12 cellular contexts compared by ENCODE assay signal in the genomic region with DNA sequence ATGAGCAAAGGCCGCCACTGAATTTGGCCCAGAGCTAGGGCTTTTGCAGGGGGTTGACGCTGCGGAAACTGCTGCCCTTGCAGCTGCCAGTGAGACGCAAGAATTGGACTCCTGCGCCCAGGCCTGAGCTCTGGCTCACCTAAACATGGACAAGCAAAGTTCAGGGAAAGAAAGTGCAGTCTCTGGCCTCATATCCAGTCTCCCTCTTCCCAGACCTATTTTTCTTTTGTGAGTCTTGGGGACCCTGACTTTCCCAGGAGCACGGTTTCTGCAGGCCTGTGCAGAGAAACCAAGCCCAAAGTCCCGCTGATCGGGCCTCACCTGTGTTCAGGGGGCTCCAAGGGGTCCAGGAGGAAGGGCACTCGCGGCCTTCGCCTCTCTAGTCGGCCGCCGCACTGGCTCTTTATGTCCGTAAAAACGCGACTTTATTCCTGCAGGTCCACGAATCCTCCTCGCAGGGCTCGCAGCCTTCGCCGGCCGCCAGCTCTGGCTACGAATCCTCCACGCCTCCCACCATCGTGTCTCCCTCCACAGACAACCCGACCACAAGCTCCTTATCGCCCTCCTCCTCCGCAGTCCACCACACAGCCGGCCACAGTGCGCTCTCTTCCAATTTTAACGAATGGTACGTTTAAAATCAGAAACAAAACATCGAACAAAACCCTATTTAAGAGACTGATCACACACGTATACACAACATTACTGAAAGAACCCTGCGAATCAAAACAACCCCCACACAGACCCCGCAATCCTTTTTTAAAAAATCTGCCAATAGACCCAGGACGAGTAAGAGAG. TPM values are rescaled to one million over a fixed set of nuclear protein-coding genes. Genes with fewer than 3 reads are reported as not detected.
DNase-seq lines count a peak whose midpoint lies in the region; ATAC-seq and TF ChIP-seq lines count a peak whose summit lies in the region.
"Had no signal": no experiment of that assay in that cellular context is flagged by ENCODE, and none has a peak within 500 bp of the region (broad histone marks: within the 10 kb centered on the region; RNA-seq: fewer than 3 reads in every experiment).

No MANE protein-coding gene starts in this region.

- no peak overlapping the region for H3K14ac ChIP-seq in neuronal stem cell (ENCODE audit: low read length)

- no peak overlapping the region for H4K91ac ChIP-seq in neuronal stem cell (ENCODE audit: low read depth, low read length, poor library complexity)

- H2BK120ac ChIP-seq in neuronal stem cell (ENCODE audit: low read depth, low read length), result no peak overlapping the region

- H3K27me3 Mint-ChIP-seq in Calu3 (ENCODE audit: unreplicated experiment) (no peaks in the 10 kb centered on the region), T-cell (peaks cover 70 to 77% of the 10 kb centered on the region in 2 donors), endothelial cell (ENCODE audit: unreplicated experiment) (peaks cover 46% of the 10 kb centered on the region)

- no peak overlapping the region for H3K4ac ChIP-seq in neuronal stem cell (ENCODE audit: low read length)

- no CpG with 5 or more reads among the region's 38 CpGs for WGBS in neuronal stem cell (ENCODE audit: extremely low coverage in 2 of 2, insufficient read length in 2 of 2, insufficient replicate concordance in 1 of 2), 2 donors
- WGBS in esophagus squamous epithelium, 2 donors, result 9 to 13% methylated on average over 13 to 36 of the region's 38 CpGs

- H3K18ac ChIP-seq in neuronal stem cell (ENCODE audit: low read length), result peak overlapping the region; percentile 56

- POLR2A ChIA-PET in T-cell (lab: Charles Lee), result no interaction called here

- H3K79me1 ChIP-seq in neuronal stem cell (ENCODE audit: low read depth, low read length), result peaks cover 11% of the 10 kb centered on the region

- no peak overlapping the region for H2BK12ac ChIP-seq in neuronal stem cell (ENCODE audit: low read length)

- H3K4me3 Mint-ChIP-seq in Calu3 (ENCODE audit: low read depth, unreplicated experiment) (peak overlapping the region; percentile 80), T-cell (peak overlapping the region; percentile 52 to 79 (median 52)), endothelial cell (ENCODE audit: unreplicated experiment) (peak overlapping the region; percentile 35)

- no peak overlapping the region for H3K23ac ChIP-seq in neuronal stem cell (ENCODE audit: low read depth, low read length, poor library complexity)

- peaks cover 0 to 13% of the 10 kb centered on the region in 2 donors for H3K9me3 ChIP-seq in neuronal stem cell (replicated peaks in 1 of 2; ENCODE audit: control insufficient read depth in 2 of 2, insufficient read depth in 1 of 2, low read depth in 1 of 2, low read length in 2 of 2)
- peaks cover 0 to 41% (median 23%) of the 10 kb centered on the region in 3 donors for H3K9me3 ChIP-seq in esophagus squamous epithelium

- peaks cover 8% of the 10 kb centered on the region for H3K4me1 Mint-ChIP-seq in Calu3 (ENCODE audit: low read depth, unreplicated experiment)
- peaks cover 35 to 41% (median 39%) of the 10 kb centered on the region in 3 donors for H3K4me1 Mint-ChIP-seq in T-cell
- peaks cover 38% of the 10 kb centered on the region for H3K4me1 Mint-ChIP-seq in endothelial cell (ENCODE audit: unreplicated experiment)

- peaks cover under 1 to 70% (median 21%) of the 10 kb centered on the region in 3 experiments for H3K27me3 ChIP-seq in neuronal stem cell (ENCODE audit: control insufficient read depth in 3 of 3, insufficient read depth in 3 of 3, low read depth in 1 of 3, low read length in 3 of 3)
- H3K27me3 ChIP-seq in esophagus squamous epithelium, result peaks cover 21 to 100% (median 57%) of the 10 kb centered on the region in 4 donors

- peak overlapping the region; percentile 56 for H2AK5ac ChIP-seq in neuronal stem cell (ENCODE audit: low read depth, low read length)

- TF ChIP-seq CTCF in Calu3 (IDR thresholded peaks at IDR 0.05; ENCODE audit: unreplicated experiment) (no peak), endothelial cell (IDR thresholded peaks at IDR 0.05; ENCODE audit: unreplicated experiment) (no peak), esophagus squamous epithelium (IDR thresholded peaks at IDR 0.05) (no peak)

- H3K27ac Mint-ChIP-seq in Calu3 (ENCODE audit: unreplicated experiment), result peak overlapping the region; percentile 74
- H3K27ac Mint-ChIP-seq in T-cell, result peak overlapping the region in 1 of 2 donors; percentile 43
- no peak overlapping the region for H3K27ac Mint-ChIP-seq in endothelial cell (ENCODE audit: unreplicated experiment)

- no peak overlapping the region for H2BK15ac ChIP-seq in neuronal stem cell (ENCODE audit: low read length)

- CTCF ChIA-PET in Calu3 (lab: Charles Lee) (no interaction called here), T-cell (lab: Charles Lee) (interaction anchor here in 1 of 2 donors (0.7 kb wide), 1 partner anchor 1113 kb away, joined by 3 read pairs; no protein-coding TSS in a partner anchor)

- peaks cover 7% of the 10 kb centered on the region for H3K36me3 Mint-ChIP-seq in Calu3 (ENCODE audit: insufficient read depth, unreplicated experiment)
- no peaks in the 10 kb centered on the region for H3K36me3 Mint-ChIP-seq in T-cell
- H3K36me3 Mint-ChIP-seq in endothelial cell (ENCODE audit: low read depth, unreplicated experiment), result no peaks in the 10 kb centered on the region

- no peak overlapping the region for H2AFZ ChIP-seq in neuronal stem cell (ENCODE audit: low read length)

- intact Hi-C loops in Calu3 (cut with micrococcal nuclease; ENCODE audit: unreplicated experiment), result no loop called here
- intact Hi-C loops in esophagus squamous epithelium (cut with DNase I), result no loop called here

- H2BK5ac ChIP-seq in neuronal stem cell (ENCODE audit: low read length), result no peak overlapping the region

- DNase-seq in Calu3 (no peak), T-cell (no peak), endothelial cell (ENCODE audit: low spot score) (peak; percentile 11), neuronal stem cell (ENCODE audit: low spot score) (peak; percentile 48), SIG-M5 (lab: John Stamatoyannopoulos, UW) (no peak), esophagus squamous epithelium (lab: John Stamatoyannopoulos, UW) (no peak), nucleus accumbens (lab: John Stamatoyannopoulos, UW) (no peak), SHP77 treated with DMSO at 0.1 percent for 48 hours (lab: John Stamatoyannopoulos, UW) (no peak)
- DNase-seq: GDM1; kidney glomerular epithelial cell; stimulated activated CD4-positive, alpha-beta T cell treated with anti-CD3 and anti-CD28 coated beads, Interleukin-4, amount 100 ng/mL, for 1 hour had no signal

- no peak overlapping the region for H3K27ac ChIP-seq in neuronal stem cell (replicated peaks; ENCODE audit: low read length)
- no peak overlapping the region for H3K27ac ChIP-seq in esophagus squamous epithelium
- H3K27ac ChIP-seq: SK-N-MC had no signal

- peak overlapping the region; percentile 53 for H3K9ac ChIP-seq in neuronal stem cell (ENCODE audit: low read depth, low read length, poor library complexity)

- H3K4me1 ChIP-seq in neuronal stem cell (ENCODE audit: control insufficient read depth in 2 of 2, insufficient read depth in 1 of 2, low read depth in 1 of 2, low read length in 2 of 2), result peaks cover 0 to 20% of the 10 kb centered on the region in 2 donors
- H3K4me1 ChIP-seq in esophagus squamous epithelium, result peaks cover 18 to 51% (median 31%) of the 10 kb centered on the region in 3 donors

- H4K8ac ChIP-seq in neuronal stem cell (ENCODE audit: low read depth, low read length), result no peak overlapping the region

- H3K9me3 Mint-ChIP-seq in Calu3 (ENCODE audit: low read depth, unreplicated experiment) (peaks cover 13% of the 10 kb centered on the region), T-cell (peaks cover 0 to 14% (median 1%) of the 10 kb centered on the region in 3 donors), endothelial cell (ENCODE audit: unreplicated experiment) (no peaks in the 10 kb centered on the region)

- H3K36me3 ChIP-seq in neuronal stem cell (replicated peaks in 1 of 2; ENCODE audit: control insufficient read depth in 2 of 2, insufficient read depth in 2 of 2, low read length in 2 of 2) (peaks cover 0 to 39% of the 10 kb centered on the region in 2 donors), esophagus squamous epithelium (no peaks in the 10 kb centered on the region)

- no peak for ATAC-seq in T-cell (replicated peaks in 1 of 4)

- no peak for TF ChIP-seq POLR2A in esophagus squamous epithelium (IDR thresholded peaks at IDR 0.05)

- BruUV-seq in Calu3 (replicated peaks; lab: Mats Ljungman, UMichigan), result no TSS peak

- H3K4me3 ChIP-seq in neuronal stem cell (ENCODE audit: low read length in 2 of 2) (no peak overlapping the region), esophagus squamous epithelium (peak overlapping the region in 2 of 4 donors; percentile 26 to 52)
- H3K4me3 ChIP-seq: SK-N-MC had no signal

- peak overlapping the region; percentile 13 for H3K4me2 ChIP-seq in neuronal stem cell (ENCODE audit: insufficient read depth, low read length, poor library complexity, severe bottlenecking)

RNA-seq across cellular contexts. Expression of a gene that starts 3.9 kb away (rescaled TPM):
- total RNA-seq in Calu3 (2022) (not detected in 2 replicates), T-cell (not detected), endothelial cell (ENCODE audit: unreplicated experiment) (4.1 TPM), esophagus squamous epithelium (not detected)
- 24.9 TPM for polyA plus RNA-seq in neuronal stem cell (2013, experiment 1 of 2)
- polyA plus RNA-seq in neuronal stem cell (2013, experiment 2 of 2), result 27.0 TPM

RNA-seq across cellular contexts. Expression of a gene that starts 6.8 kb away (rescaled TPM):
- total RNA-seq in Calu3 (2022), result not detected in 2 replicates
- not detected for total RNA-seq in T-cell
- total RNA-seq in endothelial cell (ENCODE audit: unreplicated experiment), result 2.2 TPM
- polyA plus RNA-seq in neuronal stem cell (2013, experiment 1 of 2), result 0.67 TPM
- 0.78 TPM for polyA plus RNA-seq in neuronal stem cell (2013, experiment 2 of 2)
- total RNA-seq in esophagus squamous epithelium, result not detected

Comparison
In these comparisons a context has a peak if more than half of its experiments do, and no peak if none do; other contexts are left out.
1. DNase-seq: peak in endothelial cell (single experiment) and neuronal stem cell (single experiment); none in Calu3 (single experiment), T-cell (0 of 34), SIG-M5 (single experiment), esophagus squamous epithelium (single experiment), nucleus accumbens (0 of 56) and SHP77 treated with DMSO at 0.1 percent for 48 hours (single experiment).
2. Peak in every context shown above with its lines, with median percentiles within 50 percentile points of each other: H3K4me3 Mint-ChIP-seq.